Comparison of ENCODE assay signal across 1 cellular context in the genomic region with DNA sequence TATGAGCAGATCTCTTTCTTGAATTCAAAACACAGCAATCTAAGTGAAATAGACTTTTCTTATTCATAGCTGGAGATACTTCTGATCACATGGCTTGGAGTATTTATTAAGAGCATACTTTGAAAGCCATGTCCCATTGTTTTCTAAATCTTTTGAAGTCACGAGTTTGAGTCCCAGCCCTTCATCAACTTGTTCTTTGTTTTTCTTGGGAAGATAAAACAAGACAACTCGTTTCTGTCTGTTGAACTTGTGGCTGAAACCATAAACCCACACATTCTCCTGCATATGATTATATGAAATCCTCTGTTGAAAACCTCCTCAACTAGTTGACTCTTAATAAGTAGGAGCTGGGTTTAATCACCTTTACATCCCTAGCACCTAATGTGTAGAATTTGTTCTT.
TF ChIP-seq lines count a peak whose summit lies in the region.

No MANE protein-coding gene starts in this region.

TF ChIP-seq in HepG2, 621 proteins besides CTCF, POLR2A, EP300 and RAD21:
- TF ChIP-seq, protein P1, sequence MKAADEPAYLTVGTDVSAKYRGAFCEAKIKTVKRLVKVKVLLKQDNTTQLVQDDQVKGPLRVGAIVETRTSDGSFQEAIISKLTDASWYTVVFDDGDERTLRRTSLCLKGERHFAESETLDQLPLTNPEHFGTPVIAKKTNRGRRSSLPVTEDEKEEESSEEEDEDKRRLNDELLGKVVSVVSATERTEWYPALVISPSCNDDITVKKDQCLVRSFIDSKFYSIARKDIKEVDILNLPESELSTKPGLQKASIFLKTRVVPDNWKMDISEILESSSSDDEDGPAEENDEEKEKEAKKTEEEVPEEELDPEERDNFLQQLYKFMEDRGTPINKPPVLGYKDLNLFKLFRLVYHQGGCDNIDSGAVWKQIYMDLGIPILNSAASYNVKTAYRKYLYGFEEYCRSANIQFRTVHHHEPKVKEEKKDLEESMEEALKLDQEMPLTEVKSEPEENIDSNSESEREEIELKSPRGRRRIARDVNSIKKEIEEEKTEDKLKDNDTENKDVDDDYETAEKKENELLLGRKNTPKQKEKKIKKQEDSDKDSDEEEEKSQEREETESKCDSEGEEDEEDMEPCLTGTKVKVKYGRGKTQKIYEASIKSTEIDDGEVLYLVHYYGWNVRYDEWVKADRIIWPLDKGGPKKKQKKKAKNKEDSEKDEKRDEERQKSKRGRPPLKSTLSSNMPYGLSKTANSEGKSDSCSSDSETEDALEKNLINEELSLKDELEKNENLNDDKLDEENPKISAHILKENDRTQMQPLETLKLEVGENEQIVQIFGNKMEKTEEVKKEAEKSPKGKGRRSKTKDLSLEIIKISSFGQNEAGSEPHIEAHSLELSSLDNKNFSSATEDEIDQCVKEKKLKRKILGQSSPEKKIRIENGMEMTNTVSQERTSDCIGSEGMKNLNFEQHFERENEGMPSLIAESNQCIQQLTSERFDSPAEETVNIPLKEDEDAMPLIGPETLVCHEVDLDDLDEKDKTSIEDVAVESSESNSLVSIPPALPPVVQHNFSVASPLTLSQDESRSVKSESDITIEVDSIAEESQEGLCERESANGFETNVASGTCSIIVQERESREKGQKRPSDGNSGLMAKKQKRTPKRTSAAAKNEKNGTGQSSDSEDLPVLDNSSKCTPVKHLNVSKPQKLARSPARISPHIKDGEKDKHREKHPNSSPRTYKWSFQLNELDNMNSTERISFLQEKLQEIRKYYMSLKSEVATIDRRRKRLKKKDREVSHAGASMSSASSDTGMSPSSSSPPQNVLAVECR (CRISPR knock-in tag; IDR thresholded peaks at IDR 0.05; ENCODE audit: borderline replicate concordance) = no peak
- TF ChIP-seq FOXP1 (IDR thresholded peaks at IDR 0.05) (no peak), FOXP1 (CRISPR knock-in tag; IDR thresholded peaks at IDR 0.05) (no peak), MYC (CRISPR knock-in tag; IDR thresholded peaks at IDR 0.05; ENCODE audit: borderline replicate concordance) (no peak), ZNF550 (CRISPR knock-in tag; IDR thresholded peaks at IDR 0.05; ENCODE audit: borderline replicate concordance) (no peak), ZNF20 (CRISPR knock-in tag; IDR thresholded peaks at IDR 0.05) (no peak), GATAD1 (CRISPR knock-in tag; IDR thresholded peaks at IDR 0.05) (no peak), SSRP1 (CRISPR knock-in tag; IDR thresholded peaks at IDR 0.05) (no peak), U2AF2 (IDR thresholded peaks at IDR 0.05; ENCODE audit: low read depth, low read length) (no peak), XBP1 (CRISPR knock-in tag; IDR thresholded peaks at IDR 0.05) (no peak), GPN1 (CRISPR knock-in tag; IDR thresholded peaks at IDR 0.05; ENCODE audit: borderline replicate concordance) (no peak), ZSCAN21 (CRISPR knock-in tag; IDR thresholded peaks at IDR 0.05; ENCODE audit: borderline replicate concordance) (no peak), ZNF230 (CRISPR knock-in tag; IDR thresholded peaks at IDR 0.05) (no peak), ZFYVE20 (CRISPR knock-in tag; IDR thresholded peaks at IDR 0.05; ENCODE audit: borderline replicate concordance, low read depth) (no peak), ZNF33A (CRISPR knock-in tag; IDR thresholded peaks at IDR 0.05; ENCODE audit: borderline replicate concordance) (no peak)
- TF ChIP-seq, protein P2, sequence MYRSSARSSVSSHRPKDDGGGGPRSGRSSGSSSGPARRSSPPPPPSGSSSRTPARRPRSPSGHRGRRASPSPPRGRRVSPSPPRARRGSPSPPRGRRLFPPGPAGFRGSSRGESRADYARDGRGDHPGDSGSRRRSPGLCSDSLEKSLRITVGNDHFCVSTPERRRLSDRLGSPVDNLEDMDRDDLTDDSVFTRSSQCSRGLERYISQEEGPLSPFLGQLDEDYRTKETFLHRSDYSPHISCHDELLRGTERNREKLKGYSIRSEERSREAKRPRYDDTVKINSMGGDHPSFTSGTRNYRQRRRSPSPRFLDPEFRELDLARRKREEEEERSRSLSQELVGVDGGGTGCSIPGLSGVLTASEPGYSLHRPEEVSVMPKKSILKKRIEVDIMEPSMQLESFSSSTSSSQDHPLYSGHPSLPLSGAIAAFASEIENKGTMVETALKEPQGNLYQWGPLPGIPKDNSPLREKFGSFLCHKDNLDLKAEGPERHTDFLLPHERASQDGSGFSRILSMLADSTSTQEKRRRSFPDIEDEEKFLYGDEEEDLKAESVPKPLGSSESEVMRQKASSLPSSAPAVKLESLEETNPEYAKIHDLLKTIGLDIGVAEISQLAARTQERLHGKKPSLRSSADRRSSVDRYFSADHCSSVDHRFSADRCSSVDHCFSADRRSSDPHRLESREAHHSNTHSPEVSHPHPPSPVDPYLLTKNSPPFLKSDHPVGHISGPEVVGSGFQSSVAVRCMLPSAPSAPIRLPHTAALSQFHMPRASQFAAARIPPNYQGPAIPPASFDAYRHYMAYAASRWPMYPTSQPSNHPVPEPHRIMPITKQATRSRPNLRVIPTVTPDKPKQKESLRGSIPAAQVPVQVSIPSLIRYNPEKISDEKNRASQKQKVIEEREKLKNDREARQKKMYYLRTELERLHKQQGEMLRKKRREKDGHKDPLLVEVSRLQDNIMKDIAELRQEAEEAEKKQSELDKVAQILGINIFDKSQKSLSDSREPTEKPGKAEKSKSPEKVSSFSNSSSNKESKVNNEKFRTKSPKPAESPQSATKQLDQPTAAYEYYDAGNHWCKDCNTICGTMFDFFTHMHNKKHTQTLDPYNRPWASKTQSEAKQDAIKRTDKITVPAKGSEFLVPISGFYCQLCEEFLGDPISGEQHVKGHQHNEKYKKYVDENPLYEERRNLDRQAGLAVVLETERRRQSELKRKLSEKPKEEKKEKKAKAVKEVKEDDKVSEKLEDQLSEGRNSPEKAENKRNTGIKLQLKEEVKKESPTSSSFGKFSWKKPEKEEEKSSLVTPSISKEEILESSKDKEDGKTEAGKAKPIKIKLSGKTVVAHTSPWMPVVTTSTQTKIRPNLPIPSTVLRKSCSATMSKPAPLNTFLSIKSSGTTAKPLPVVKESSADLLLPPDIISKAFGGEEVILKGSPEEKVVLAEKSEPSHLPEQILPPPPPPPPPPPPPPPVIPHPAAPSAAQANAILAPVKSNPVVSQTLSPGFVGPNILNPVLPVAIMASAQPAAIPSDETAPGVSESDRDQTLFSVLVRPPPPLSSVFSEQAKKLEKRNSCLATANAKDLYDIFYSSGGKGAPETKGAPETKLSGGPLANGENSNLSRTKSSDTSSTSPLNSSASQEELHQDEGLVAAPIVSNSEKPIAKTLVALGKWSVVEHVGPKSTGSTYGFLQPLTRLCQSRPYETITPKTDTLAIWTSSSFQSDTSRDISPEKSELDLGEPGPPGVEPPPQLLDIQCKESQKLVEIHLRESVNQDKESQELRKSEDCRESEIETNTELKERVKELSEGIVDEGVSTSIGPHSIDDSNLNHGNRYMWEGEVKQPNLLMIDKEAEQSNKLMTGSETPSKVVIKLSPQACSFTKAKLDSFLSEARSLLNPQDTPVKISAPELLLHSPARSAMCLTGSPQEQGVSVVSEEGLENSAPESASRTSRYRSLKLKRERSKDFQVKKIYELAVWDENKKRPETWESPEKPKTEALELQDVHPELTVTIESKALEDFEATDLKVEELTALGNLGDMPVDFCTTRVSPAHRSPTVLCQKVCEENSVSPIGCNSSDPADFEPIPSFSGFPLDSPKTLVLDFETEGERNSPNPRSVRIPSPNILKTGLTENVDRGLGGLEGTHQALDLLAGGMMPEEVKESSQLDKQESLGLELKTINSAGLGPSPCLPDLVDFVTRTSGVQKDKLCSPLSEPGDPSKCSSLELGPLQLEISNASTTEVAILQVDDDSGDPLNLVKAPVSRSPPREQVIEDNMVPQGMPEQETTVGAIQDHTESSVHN (CRISPR knock-in tag; IDR thresholded peaks at IDR 0.05) = no peak
- TF ChIP-seq, protein P3, sequence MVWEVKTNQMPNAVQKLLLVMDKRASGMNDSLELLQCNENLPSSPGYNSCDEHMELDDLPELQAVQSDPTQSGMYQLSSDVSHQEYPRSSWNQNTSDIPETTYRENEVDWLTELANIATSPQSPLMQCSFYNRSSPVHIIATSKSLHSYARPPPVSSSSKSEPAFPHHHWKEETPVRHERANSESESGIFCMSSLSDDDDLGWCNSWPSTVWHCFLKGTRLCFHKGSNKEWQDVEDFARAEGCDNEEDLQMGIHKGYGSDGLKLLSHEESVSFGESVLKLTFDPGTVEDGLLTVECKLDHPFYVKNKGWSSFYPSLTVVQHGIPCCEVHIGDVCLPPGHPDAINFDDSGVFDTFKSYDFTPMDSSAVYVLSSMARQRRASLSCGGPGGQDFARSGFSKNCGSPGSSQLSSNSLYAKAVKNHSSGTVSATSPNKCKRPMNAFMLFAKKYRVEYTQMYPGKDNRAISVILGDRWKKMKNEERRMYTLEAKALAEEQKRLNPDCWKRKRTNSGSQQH (CRISPR knock-in tag; IDR thresholded peaks at IDR 0.05; ENCODE audit: low read depth) = no peak
- TF ChIP-seq, protein P4, sequence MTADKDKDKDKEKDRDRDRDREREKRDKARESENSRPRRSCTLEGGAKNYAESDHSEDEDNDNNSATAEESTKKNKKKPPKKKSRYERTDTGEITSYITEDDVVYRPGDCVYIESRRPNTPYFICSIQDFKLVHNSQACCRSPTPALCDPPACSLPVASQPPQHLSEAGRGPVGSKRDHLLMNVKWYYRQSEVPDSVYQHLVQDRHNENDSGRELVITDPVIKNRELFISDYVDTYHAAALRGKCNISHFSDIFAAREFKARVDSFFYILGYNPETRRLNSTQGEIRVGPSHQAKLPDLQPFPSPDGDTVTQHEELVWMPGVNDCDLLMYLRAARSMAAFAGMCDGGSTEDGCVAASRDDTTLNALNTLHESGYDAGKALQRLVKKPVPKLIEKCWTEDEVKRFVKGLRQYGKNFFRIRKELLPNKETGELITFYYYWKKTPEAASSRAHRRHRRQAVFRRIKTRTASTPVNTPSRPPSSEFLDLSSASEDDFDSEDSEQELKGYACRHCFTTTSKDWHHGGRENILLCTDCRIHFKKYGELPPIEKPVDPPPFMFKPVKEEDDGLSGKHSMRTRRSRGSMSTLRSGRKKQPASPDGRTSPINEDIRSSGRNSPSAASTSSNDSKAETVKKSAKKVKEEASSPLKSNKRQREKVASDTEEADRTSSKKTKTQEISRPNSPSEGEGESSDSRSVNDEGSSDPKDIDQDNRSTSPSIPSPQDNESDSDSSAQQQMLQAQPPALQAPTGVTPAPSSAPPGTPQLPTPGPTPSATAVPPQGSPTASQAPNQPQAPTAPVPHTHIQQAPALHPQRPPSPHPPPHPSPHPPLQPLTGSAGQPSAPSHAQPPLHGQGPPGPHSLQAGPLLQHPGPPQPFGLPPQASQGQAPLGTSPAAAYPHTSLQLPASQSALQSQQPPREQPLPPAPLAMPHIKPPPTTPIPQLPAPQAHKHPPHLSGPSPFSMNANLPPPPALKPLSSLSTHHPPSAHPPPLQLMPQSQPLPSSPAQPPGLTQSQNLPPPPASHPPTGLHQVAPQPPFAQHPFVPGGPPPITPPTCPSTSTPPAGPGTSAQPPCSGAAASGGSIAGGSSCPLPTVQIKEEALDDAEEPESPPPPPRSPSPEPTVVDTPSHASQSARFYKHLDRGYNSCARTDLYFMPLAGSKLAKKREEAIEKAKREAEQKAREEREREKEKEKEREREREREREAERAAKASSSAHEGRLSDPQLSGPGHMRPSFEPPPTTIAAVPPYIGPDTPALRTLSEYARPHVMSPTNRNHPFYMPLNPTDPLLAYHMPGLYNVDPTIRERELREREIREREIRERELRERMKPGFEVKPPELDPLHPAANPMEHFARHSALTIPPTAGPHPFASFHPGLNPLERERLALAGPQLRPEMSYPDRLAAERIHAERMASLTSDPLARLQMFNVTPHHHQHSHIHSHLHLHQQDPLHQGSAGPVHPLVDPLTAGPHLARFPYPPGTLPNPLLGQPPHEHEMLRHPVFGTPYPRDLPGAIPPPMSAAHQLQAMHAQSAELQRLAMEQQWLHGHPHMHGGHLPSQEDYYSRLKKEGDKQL (CRISPR knock-in tag; IDR thresholded peaks at IDR 0.05; ENCODE audit: low read depth) = no peak
